Comparison of ENCODE assay signal across 22 cellular contexts in the genomic region with DNA sequence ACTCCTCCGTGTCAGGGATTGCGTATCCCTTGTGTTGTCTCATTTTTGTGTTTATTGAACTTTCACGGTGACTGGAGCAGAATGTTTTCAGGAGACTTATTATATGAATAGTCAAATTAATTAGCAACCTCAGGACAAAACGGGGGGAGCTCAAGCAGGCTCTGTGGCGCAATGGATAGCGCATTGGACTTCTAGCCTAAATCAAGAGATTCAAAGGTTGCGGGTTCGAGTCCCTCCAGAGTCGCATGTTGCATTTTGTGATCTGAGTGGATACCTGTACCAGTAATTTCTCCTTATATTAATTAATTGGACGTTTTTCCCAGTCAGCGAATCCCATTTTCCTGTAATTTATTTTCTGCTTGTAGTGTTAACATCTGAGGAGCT.
DNase-seq lines count a peak whose midpoint lies in the region; ATAC-seq, FAIRE-seq and TF ChIP-seq lines count a peak whose summit lies in the region.
"Had no signal": no experiment of that assay in that cellular context is flagged by ENCODE, and none has a peak within 500 bp of the region (broad histone marks: within the 10 kb centered on the region; RNA-seq: fewer than 3 reads in every experiment).

No MANE protein-coding gene starts in this region.

- ATAC-seq in GM23338 (no peak), Right ventricle myocardium inferior (no peak)
- no peak for ATAC-seq in activated CD4-positive, CD25-positive, alpha-beta regulatory T cell treated with anti-CD3 and anti-CD28 coated beads, Interleukin-2, amount 50 U/mL, for 24 hours
- ATAC-seq: psoas muscle had no signal

- 0 out of 2 replicates have a peak, but pooled peaks cover 10% of the 10 kb centered on the region for H3K4me1 ChIP-seq in GM23338 (ENCODE audit: insufficient read depth)
- no peaks in the 10 kb centered on the region; a peak in 2 of 7 replicates for H3K4me1 ChIP-seq in H1 (replicated peaks in 1 of 4; ENCODE audit: control insufficient read depth in 3 of 4, insufficient read depth in 4 of 4, low read length in 3 of 4)
- H3K4me1 ChIP-seq: adrenal gland, psoas muscle, SJCRH30, suprapubic skin had no signal

- no peak overlapping the region for H3K56ac ChIP-seq in H1 (replicated peaks; ENCODE audit: insufficient read length, low read depth, low read length)

- peak overlapping the region; percentile 82 for H3K4me3 Mint-ChIP-seq in GM23338
- peak overlapping the region; percentile 30 for H3K4me3 Mint-ChIP-seq in mesothelial cell of epicardium
- H3K4me3 Mint-ChIP-seq: B cell; memory B cell; nephron; T-helper 2 cell treated with Interferon-gamma antibody and Interleukin-4, amounts not matched to agents 5 μg/mL and 100 μg/mL, for 36 hours had no signal

- no peak overlapping the region for H3K18ac ChIP-seq in H1 (ENCODE audit: extremely low read depth, low read length)

- H3K4me1 Mint-ChIP-seq in GM23338 (peaks cover 10% of the 10 kb centered on the region), mesothelial cell of epicardium (peaks cover 16% of the 10 kb centered on the region)

- H3K27ac Mint-ChIP-seq in GM23338 (no peak overlapping the region), mesothelial cell of epicardium (no peak overlapping the region)
- H3K27ac Mint-ChIP-seq: B cell; memory B cell; nephron; T-helper 2 cell treated with Interferon-gamma antibody and Interleukin-4, amounts not matched to agents 5 μg/mL and 100 μg/mL, for 36 hours had no signal

- TF ChIP-seq EP300 in H1 (IDR thresholded peaks at IDR 0.05; ENCODE audit: borderline replicate concordance in 1 of 2, low read depth in 2 of 2, low read length in 2 of 2): no peak

- H3K27ac ChIP-seq in GM23338 (ENCODE audit: low read depth) (no peak overlapping the region), H1 (ENCODE audit: low read depth, low read length) (no peak overlapping the region)
- H3K27ac ChIP-seq: adrenal gland, dorsolateral prefrontal cortex, esophagus muscularis mucosa, psoas muscle, SJCRH30, spleen, suprapubic skin had no signal

- H4K20me1 ChIP-seq in GM23338 (replicated peaks; ENCODE audit: insufficient read depth): no peaks in the 10 kb centered on the region
- H4K20me1 ChIP-seq in H1 (replicated peaks in 1 of 2; ENCODE audit: control insufficient read depth in 1 of 2, insufficient read depth in 2 of 2, low read length in 2 of 2): no peaks in the 10 kb centered on the region

- WGBS in H1 (ENCODE audit: extremely low coverage in 1 of 2, insufficient coverage in 1 of 2, insufficient read length in 1 of 2, insufficient replicate concordance in 2 of 2, low coverage in 1 of 2, low lambda C conversion rate in 2 of 2, missing lambda C conversion rate in 1 of 2), 2 experiments: 38% methylated on average over 11 of the region's 11 CpGs; no CpG with 5 or more reads in 1 of the 2 experiments

- POLR2A ChIA-PET in H1 (lab: Charles Lee; ENCODE audit: partially characterized antibody): interaction anchor here (0.6 to 1.3 kb wide), 4 partner anchors 9 to 256 kb away, joined by 3 to 4 read pairs (median 3); a partner anchor contains a TSS

- H3K36me3 ChIP-seq in GM23338 (ENCODE audit: insufficient read depth) (no peaks in the 10 kb centered on the region), MG63 (no peaks in the 10 kb centered on the region), H1 (ENCODE audit: control insufficient read depth in 2 of 4, insufficient read depth in 4 of 4, low read length in 3 of 4) (no peaks in the 10 kb centered on the region)
- H3K36me3 ChIP-seq: adrenal gland, esophagus muscularis mucosa, SJCRH30, spleen, suprapubic skin had no signal

- H3K4me3 ChIP-seq in GM23338 (peak overlapping the region; percentile 86), MG63 (peak overlapping the region; percentile 32), H1 (ENCODE audit: extremely low read depth in 1 of 4, insufficient read depth in 2 of 4, low read depth in 3 of 4, low read length in 4 of 4) (peak overlapping the region; percentile 43 to 71 (median 63))
- H3K4me3 ChIP-seq: adrenal gland, dorsolateral prefrontal cortex, esophagus muscularis mucosa, psoas muscle, SJCRH30, spleen, suprapubic skin had no signal

- no peak overlapping the region for H3K4ac ChIP-seq in H1 (replicated peaks; ENCODE audit: insufficient read length, low read depth, low read length)

- H4K8ac ChIP-seq in H1 (ENCODE audit: extremely low read depth, insufficient read depth, low read length): no peak overlapping the region

- H3K36me3 Mint-ChIP-seq in GM23338 (ENCODE audit: low read depth) (no peaks in the 10 kb centered on the region), mesothelial cell of epicardium (no peaks in the 10 kb centered on the region)
- H3K36me3 Mint-ChIP-seq: memory B cell had no signal

- no peak for TF ChIP-seq RAD21 in H1 (IDR thresholded peaks at IDR 0.05 in 1 of 2, conservative IDR thresholded peaks at IDR 0.05 in 1 of 2; ENCODE audit: low read depth in 2 of 2, low read length in 2 of 2)

- peak overlapping the region in 1 of 4 experiments; percentile 40; a peak in 1 of 7 replicates for H3K9ac ChIP-seq in H1 (replicated peaks in 1 of 4; ENCODE audit: extremely low read depth in 1 of 4, low read depth in 3 of 4, low read length in 3 of 4)

- no peak overlapping the region for H4K5ac ChIP-seq in H1 (ENCODE audit: insufficient read length, low read depth, low read length)

- no peak overlapping the region for H4K91ac ChIP-seq in H1 (replicated peaks; ENCODE audit: insufficient read length, low read length)

- H3K9me3 ChIP-seq in MG63: no peaks in the 10 kb centered on the region
- H3K9me3 ChIP-seq in H1 (ENCODE audit: insufficient read depth in 2 of 2, low read depth in 1 of 2, low read length in 1 of 2): no peaks in the 10 kb centered on the region
- H3K9me3 ChIP-seq: adrenal gland, esophagus muscularis mucosa, psoas muscle, SJCRH30, suprapubic skin had no signal

- no peaks in the 10 kb centered on the region for H3K79me1 ChIP-seq in H1 (ENCODE audit: low read depth, low read length)

- H3K27me3 Mint-ChIP-seq in GM23338 (ENCODE audit: insufficient read depth, low read depth, poor library complexity) (peaks cover 53% of the 10 kb centered on the region), mesothelial cell of epicardium (ENCODE audit: low read depth) (peaks cover 36% of the 10 kb centered on the region)

- no peak for TF ChIP-seq CTCF in GM23338 (conservative IDR thresholded peaks at IDR 0.05; ENCODE audit: low read depth in 2 of 2)
- TF ChIP-seq CTCF in H1 (IDR thresholded peaks at IDR 0.05; ENCODE audit: control extremely low read depth in 1 of 3, insufficient read depth in 1 of 3, low read depth in 1 of 3, low read length in 3 of 3): no peak
- TF ChIP-seq CTCF in mesothelial cell of epicardium (IDR thresholded peaks at IDR 0.05; ENCODE audit: unreplicated experiment): no peak

- H3K23me2 ChIP-seq in H1 (ENCODE audit: low read depth, low read length): peaks cover 2% of the 10 kb centered on the region

- H2AK5ac ChIP-seq in H1 (ENCODE audit: low read depth, low read length): no peak overlapping the region

- peak overlapping the region; percentile 92 for H3K4me2 ChIP-seq in GM23338
- peak overlapping the region; percentile 62 to 76 for H3K4me2 ChIP-seq in H1 (ENCODE audit: insufficient read depth in 1 of 2, low read depth in 2 of 2, low read length in 2 of 2)

- no peak overlapping the region for H3K23ac ChIP-seq in H1 (ENCODE audit: insufficient read length)

- CTCF ChIA-PET in H1 (lab: Charles Lee; ENCODE audit: partially characterized antibody): interaction anchor here (0.6 to 2.0 kb wide), 6 partner anchors 9 to 293 kb away, joined by 3 to 6 read pairs (median 4); no protein-coding TSS in a partner anchor

- H3K14ac ChIP-seq in H1 (ENCODE audit: insufficient read length): no peak overlapping the region

- FAIRE-seq in H1 (lab: Jason Lieb, UNC): no peak
- FAIRE-seq: kidney had no signal

- no peaks in the 10 kb centered on the region for H3K9me2 ChIP-seq in GM23338 (ENCODE audit: insufficient read depth)

- H2AFZ ChIP-seq in GM23338: peak overlapping the region; percentile 99; the same call in 1 of the 2 replicates
- no peak overlapping the region for H2AFZ ChIP-seq in H1 (ENCODE audit: low read length)

- H3K27me3 ChIP-seq in GM23338 (ENCODE audit: insufficient read depth) (peaks cover 81% of the 10 kb centered on the region), MG63 (peaks cover 57% of the 10 kb centered on the region), H1 (replicated peaks in 1 of 4; ENCODE audit: control insufficient read depth in 3 of 4, extremely low read depth in 1 of 4, insufficient read depth in 3 of 4, low read length in 3 of 4) (peaks cover 0 to 21% (median 15%) of the 10 kb centered on the region in 4 experiments; a peak in 5 of 7 replicates)
- H3K27me3 ChIP-seq: SJCRH30 had no signal

- no peak overlapping the region for H2BK12ac ChIP-seq in H1 (ENCODE audit: low read depth, low read length)

- no peak for TF ChIP-seq POLR2A in H1 (IDR thresholded peaks at IDR 0.05; ENCODE audit: control extremely low read depth in 1 of 2, low read depth in 2 of 2, low read length in 2 of 2)

- no peaks in the 10 kb centered on the region for H3K79me2 ChIP-seq in GM23338 (replicated peaks; ENCODE audit: insufficient read depth)
- H3K79me2 ChIP-seq in H1 (ENCODE audit: control insufficient read depth in 1 of 2, insufficient read depth in 2 of 2, low read length in 2 of 2): no peaks in the 10 kb centered on the region

- intact Hi-C loops in Right ventricle myocardium inferior (cut with DNase I): no loop called here

- no peak overlapping the region for H2BK120ac ChIP-seq in H1 (replicated peaks; ENCODE audit: low read depth, low read length)

- no peaks in the 10 kb centered on the region for H3K9me3 Mint-ChIP-seq in GM23338
- no peaks in the 10 kb centered on the region for H3K9me3 Mint-ChIP-seq in mesothelial cell of epicardium
- H3K9me3 Mint-ChIP-seq: nephron had no signal

- no peak overlapping the region for H2BK20ac ChIP-seq in H1 (ENCODE audit: low read length)

- H2BK5ac ChIP-seq in H1 (ENCODE audit: low read depth, low read length): no peak overlapping the region

- no peaks in the 10 kb centered on the region for H3F3A ChIP-seq in GM23338 (replicated peaks; ENCODE audit: low read depth)

- no peak overlapping the region for H2BK15ac ChIP-seq in H1 (ENCODE audit: low read length)

- DNase-seq in GM23338 (ENCODE audit: low spot score) (peak; percentile 63), MG63 (peak; percentile 54), H1 (ENCODE audit: low read depth in 1 of 2, low spot score in 2 of 2) (no peak), mesothelial cell of epicardium (ENCODE audit: low spot score in 2 of 2, unreplicated experiment in 2 of 2) (no peak), Right ventricle myocardium inferior (ENCODE audit: missing footprints) (no peak), NCI-H2227 (lab: John Stamatoyannopoulos, UW; ENCODE audit: unreplicated experiment) (no peak)
- DNase-seq: activated CD4-positive, alpha-beta T cell treated with anti-CD3 and anti-CD28 coated beads for 1 hour; adrenal gland; dorsolateral prefrontal cortex; kidney; NCI-H2029 treated with DMSO at 0.1 percent for 48 hours; NCI-H510A; psoas muscle; SJCRH30; spleen had no signal

TF ChIP-seq in GM23338, 12 proteins besides CTCF, POLR2A, EP300 and RAD21 (continues in another document):
- TF ChIP-seq ZNF331 (CRISPR knock-in tag; IDR thresholded peaks at IDR 0.05; ENCODE audit: low read depth) (no peak), EZH2 (IDR thresholded peaks at IDR 0.05; ENCODE audit: low read depth, unreplicated experiment) (no peak)

TF ChIP-seq in H1, 55 proteins besides CTCF, POLR2A, EP300 and RAD21 (continues in another document):
- TF ChIP-seq CEBPB (IDR thresholded peaks at IDR 0.05; ENCODE audit: low read depth, low read length): peak; percentile 69

Comparison
In these comparisons a context has a peak if more than half of its experiments do, and no peak if none do; other contexts are left out.
1. DNase-seq: peak in GM23338 (single experiment) and MG63 (single experiment); none in H1 (0 of 2), mesothelial cell of epicardium (0 of 2), Right ventricle myocardium inferior (single experiment) and NCI-H2227 (single experiment).
2. H3K4me3 ChIP-seq: peak in every context shown above with its lines; median percentile 86 in GM23338; 63 in H1; 32 in MG63.